In the genomic region with DNA sequence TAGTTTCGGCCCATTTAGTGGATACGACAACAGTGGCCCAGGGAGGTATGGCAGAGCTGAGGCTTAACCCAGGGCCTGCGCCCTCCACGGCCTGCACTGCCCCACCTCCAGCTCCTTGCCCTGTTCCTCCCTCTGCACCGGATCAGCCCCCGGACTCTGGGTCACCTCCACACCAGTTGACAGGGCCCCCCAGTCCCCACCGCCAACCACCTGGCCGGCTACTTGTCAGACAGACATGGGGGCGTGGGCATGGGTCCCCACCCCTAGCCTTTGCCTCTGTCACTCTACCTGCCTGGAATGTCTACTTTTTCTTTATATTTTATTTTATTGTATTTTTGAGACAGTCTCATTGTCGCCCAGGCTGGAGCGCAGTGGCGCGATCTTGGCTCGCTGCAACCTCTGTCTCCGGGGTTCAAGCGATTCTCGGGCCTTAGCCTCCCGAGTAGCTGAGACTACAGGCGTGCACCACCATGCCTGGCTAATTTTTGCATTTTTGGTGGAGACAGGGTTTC, we compare ENCODE assay signal across 1 cellular context.
TF ChIP-seq lines count a peak whose summit lies in the region.

No MANE protein-coding gene starts in this region.

TF ChIP-seq in H1, 55 proteins besides CTCF, POLR2A, EP300 and RAD21:
- TF ChIP-seq BRCA1 (IDR thresholded peaks at IDR 0.05; ENCODE audit: low read depth, low read length): no peak
- no peak for TF ChIP-seq CBX8 (IDR thresholded peaks at IDR 0.05; ENCODE audit: borderline replicate concordance, low read depth, low read length)
- TF ChIP-seq JUN (IDR thresholded peaks at IDR 0.05; ENCODE audit: low read depth, low read length): no peak
- TF ChIP-seq CTBP2 (IDR thresholded peaks at IDR 0.05; ENCODE audit: borderline replicate concordance, insufficient read depth, insufficient read length, low read length): no peak
- no peak for TF ChIP-seq ATF3 (IDR thresholded peaks at IDR 0.05; ENCODE audit: insufficient read depth, low read depth, low read length)
- no peak for TF ChIP-seq YY1 (IDR thresholded peaks at IDR 0.05; ENCODE audit: low read depth, low read length)
- no peak for TF ChIP-seq FOSL1 (IDR thresholded peaks at IDR 0.05; ENCODE audit: insufficient read depth, low read depth, low read length)
- TF ChIP-seq TEAD4 (IDR thresholded peaks at IDR 0.05; ENCODE audit: low read depth, low read length): no peak
- no peak for TF ChIP-seq SAP30 (IDR thresholded peaks at IDR 0.05; ENCODE audit: insufficient read depth, insufficient replicate concordance, low read length)
TF ChIP-seq in H1: peak in this region for 0.
